6 cellular contexts compared by ENCODE assay signal in genomic region chr11:65960824-65961266, GRCh38. TPM values are rescaled to one million over a fixed set of nuclear protein-coding genes. Genes with fewer than 3 reads are reported as not detected.
DNase-seq lines count a peak whose midpoint lies in the region; ATAC-seq and TF ChIP-seq lines count a peak whose summit lies in the region.

No MANE protein-coding gene starts in this region.

- DNase-seq in T-helper 1 cell, result no peak
- DNase-seq in glutamatergic neuron, result no peak
- no peak for DNase-seq in thoracic aorta (ENCODE audit: low spot score)
- DNase-seq in NCI-H510A (lab: John Stamatoyannopoulos, UW), result no peak

- peaks cover 22% of the 10 kb centered on the region in 2 donors for H3K4me1 ChIP-seq in thoracic aorta (ENCODE audit: control insufficient read depth in 1 of 2, low read depth in 2 of 2)

- H3K36me3 Mint-ChIP-seq in T-helper 1 cell treated with Interleukin-12 subunit alpha and Interleukin-12 subunit beta and Interleukin-4 antibody, amounts not matched to agents 30 μg/mL and 1 μg/mL, for 36 hours (ENCODE audit: low read depth), result peaks cover 27% of the 10 kb centered on the region
- H3K36me3 Mint-ChIP-seq in glutamatergic neuron (ENCODE audit: unreplicated experiment), result no peaks in the 10 kb centered on the region

- peak overlapping the region; percentile 96 for H3K27ac Mint-ChIP-seq in T-helper 1 cell treated with Interleukin-12 subunit alpha and Interleukin-12 subunit beta and Interleukin-4 antibody, amounts not matched to agents 30 μg/mL and 1 μg/mL, for 36 hours
- peak overlapping the region; percentile 89 for H3K27ac Mint-ChIP-seq in glutamatergic neuron (ENCODE audit: unreplicated experiment)

- peaks cover 38% of the 10 kb centered on the region for H3K4me1 Mint-ChIP-seq in T-helper 1 cell treated with Interleukin-12 subunit alpha and Interleukin-12 subunit beta and Interleukin-4 antibody, amounts not matched to agents 30 μg/mL and 1 μg/mL, for 36 hours (ENCODE audit: low read depth)
- peaks cover 11% of the 10 kb centered on the region for H3K4me1 Mint-ChIP-seq in glutamatergic neuron (ENCODE audit: low read depth, unreplicated experiment)

- ATAC-seq in thoracic aorta (ENCODE audit: insufficient number of reproducible peaks, low FRiP score, low read depth) (no peak), GM18861 (IDR thresholded peaks at IDR 0.05; ENCODE audit: unreplicated experiment) (no peak)

- no peaks in the 10 kb centered on the region for H3K27me3 Mint-ChIP-seq in T-helper 1 cell treated with Interleukin-12 subunit alpha and Interleukin-12 subunit beta and Interleukin-4 antibody, amounts not matched to agents 30 μg/mL and 1 μg/mL, for 36 hours (ENCODE audit: low read depth)
- peaks cover 8% of the 10 kb centered on the region for H3K27me3 Mint-ChIP-seq in glutamatergic neuron (ENCODE audit: unreplicated experiment)

- H3K27me3 ChIP-seq in thoracic aorta (replicated peaks; ENCODE audit: insufficient read depth), result no peaks in the 10 kb centered on the region

- peak overlapping the region; percentile 100 for H3K4me3 ChIP-seq in thoracic aorta

- no peak for TF ChIP-seq CTCF in glutamatergic neuron (IDR thresholded peaks at IDR 0.05; ENCODE audit: partially characterized antibody, unreplicated experiment)
- no peak for TF ChIP-seq CTCF in thoracic aorta (IDR thresholded peaks at IDR 0.05)

- no peaks in the 10 kb centered on the region for H3K9me3 Mint-ChIP-seq in T-helper 1 cell treated with Interleukin-12 subunit alpha and Interleukin-12 subunit beta and Interleukin-4 antibody, amounts not matched to agents 30 μg/mL and 1 μg/mL, for 36 hours
- peaks cover 6% of the 10 kb centered on the region for H3K9me3 Mint-ChIP-seq in glutamatergic neuron (ENCODE audit: unreplicated experiment)

- H3K36me3 ChIP-seq in thoracic aorta, result peaks cover 21% of the 10 kb centered on the region

- H3K27ac ChIP-seq in thoracic aorta, result peak overlapping the region; percentile 90 to 97

- H3K4me3 Mint-ChIP-seq in T-helper 1 cell treated with Interleukin-12 subunit alpha and Interleukin-12 subunit beta and Interleukin-4 antibody, amounts not matched to agents 30 μg/mL and 1 μg/mL, for 36 hours, result peak overlapping the region; percentile 97
- peak overlapping the region; percentile 95 for H3K4me3 Mint-ChIP-seq in glutamatergic neuron (ENCODE audit: unreplicated experiment)

- no peaks in the 10 kb centered on the region for H3K9me3 ChIP-seq in thoracic aorta

RNA-seq across cellular contexts. Expression of gene SART1, which starts 0.7 kb away (rescaled TPM):
- 52.3 TPM for total RNA-seq in glutamatergic neuron (ENCODE audit: unreplicated experiment)
- 10 to 100 TPM; 32.5 to 38.0 TPM for total RNA-seq in thoracic aorta

RNA-seq across cellular contexts. Expression of gene TSGA10IP, which starts 15.6 kb away (rescaled TPM):
- not detected for total RNA-seq in glutamatergic neuron (ENCODE audit: unreplicated experiment)
- total RNA-seq in thoracic aorta, result not detected

RNA-seq across cellular contexts. Expression of gene EIF1AD, which starts 41.1 kb away (rescaled TPM):
- 37.6 TPM for total RNA-seq in glutamatergic neuron (ENCODE audit: unreplicated experiment)
- 10 to 100 TPM; 20.6 to 43.5 TPM for total RNA-seq in thoracic aorta

RNA-seq across cellular contexts. Expression of gene BANF1, which starts 41.5 kb away (rescaled TPM):
- total RNA-seq in glutamatergic neuron (ENCODE audit: unreplicated experiment) (135 TPM), thoracic aorta (10 to 100 TPM; 22.2 to 60.0 TPM)

RNA-seq across cellular contexts. Expression of gene DRAP1, which starts 41.6 kb away (rescaled TPM):
- total RNA-seq in glutamatergic neuron (ENCODE audit: unreplicated experiment), result 68.7 TPM
- total RNA-seq in thoracic aorta, result 10 to 100 TPM; 82.5 to 91.2 TPM
